28 cellular contexts compared by ENCODE assay signal in genomic region chr16:22901563-22901962, GRCh38.
"Had no signal": no experiment of that assay in that cellular context is flagged by ENCODE, and none has a peak within 500 bp of the region (broad histone marks: within the 10 kb centered on the region; RNA-seq: fewer than 3 reads in every experiment).

No MANE protein-coding gene starts in this region.

- H2AFZ ChIP-seq: neural progenitor cell had no signal

- H3K4me3 ChIP-seq: neural progenitor cell, pancreas, prostate gland, right atrium auricular region, right lobe of liver, skin epidermis, smooth muscle cell, spleen, thoracic aorta, thyroid gland, tibial nerve, upper lobe of left lung, vagina had no signal

- H3K4me2 ChIP-seq: neural progenitor cell, smooth muscle cell had no signal

- H3K27me3 ChIP-seq: right atrium auricular region, right lobe of liver, thyroid gland, upper lobe of left lung, vagina had no signal

- DNase-seq: naive thymus-derived CD4-positive, alpha-beta T cell; natural killer cell; pancreas; retina; right lobe of liver; spleen; stimulated activated CD4-positive, alpha-beta T cell treated with anti-CD3 and anti-CD28 coated beads, Interleukin-12 subunit alpha, Interleukin-12 subunit beta, amount 100 ng/mL, for 4 hours; stimulated activated CD4-positive, alpha-beta T cell treated with anti-CD3 and anti-CD28 coated beads, Interleukin-1b, Interleukin-23, amount 100 ng/mL, for 48 hours; stimulated activated CD4-positive, alpha-beta T cell treated with anti-CD3 and anti-CD28 coated beads, Interleukin-4, amount 100 ng/mL, for 1 hour; stimulated activated CD4-positive, alpha-beta T cell treated with anti-CD3 and anti-CD28 coated beads, Interleukin-4, amount 100 ng/mL, for 4 hours; stimulated activated CD8-positive, alpha-beta memory T cell treated with anti-CD3 and anti-CD28 coated beads, Interleukin-4, amount 100 ng/mL, for 48 hours; stimulated activated naive CD4-positive, alpha-beta T cell; stimulated activated naive CD8-positive, alpha-beta T cell treated with anti-CD3 and anti-CD28 coated beads, Interleukin-15, amount 100 ng/mL, for 72 hours; stimulated activated naive CD8-positive, alpha-beta T cell treated with anti-CD3 and anti-CD28 coated beads, Interleukin-15, Interleukin-2, amounts not matched to agents 100 U/mL and 50 U/mL, for 24 hours; substantia nigra; thyroid gland; trophoblast cell; upper lobe of left lung had no signal

- ATAC-seq: naive thymus-derived CD4-positive, alpha-beta T cell; natural killer cell; pancreas; right lobe of liver; stimulated activated memory B cell treated with anti-CD40 and anti-IgM and Interleukin-4, amounts not matched to agents 10 μg/mL and 1 μg/mL and 100 μg/mL, for 72 hours; stimulated activated naive CD8-positive, alpha-beta T cell treated with anti-CD3 and anti-CD28 coated beads, Interleukin-15, amount 100 ng/mL, for 72 hours; stimulated activated naive CD8-positive, alpha-beta T cell treated with anti-CD3 and anti-CD28 coated beads, Interleukin-15, Interleukin-2, amounts not matched to agents 100 U/mL and 50 U/mL, for 24 hours had no signal

- H3K36me3 ChIP-seq: neural progenitor cell, pancreas, prostate gland, right atrium auricular region, right lobe of liver, spleen, thoracic aorta, thyroid gland, tibial nerve, upper lobe of left lung, vagina had no signal

- H3K9me3 ChIP-seq: pancreas, prostate gland, right lobe of liver, thoracic aorta, thyroid gland, tibial nerve, upper lobe of left lung, vagina had no signal

- H3K27ac ChIP-seq: neural progenitor cell, pancreas, prostate gland, right atrium auricular region, right lobe of liver, skin epidermis, spleen, thoracic aorta, thyroid gland, tibial nerve, upper lobe of left lung, vagina had no signal

- H3K9ac ChIP-seq: neural progenitor cell had no signal

- H3K4me1 ChIP-seq: neural progenitor cell, pancreas, prostate gland, right lobe of liver, thyroid gland, vagina had no signal

- FAIRE-seq: pancreas, urothelium cell line had no signal
